29 cellular contexts compared by ENCODE assay signal in the genomic region with DNA sequence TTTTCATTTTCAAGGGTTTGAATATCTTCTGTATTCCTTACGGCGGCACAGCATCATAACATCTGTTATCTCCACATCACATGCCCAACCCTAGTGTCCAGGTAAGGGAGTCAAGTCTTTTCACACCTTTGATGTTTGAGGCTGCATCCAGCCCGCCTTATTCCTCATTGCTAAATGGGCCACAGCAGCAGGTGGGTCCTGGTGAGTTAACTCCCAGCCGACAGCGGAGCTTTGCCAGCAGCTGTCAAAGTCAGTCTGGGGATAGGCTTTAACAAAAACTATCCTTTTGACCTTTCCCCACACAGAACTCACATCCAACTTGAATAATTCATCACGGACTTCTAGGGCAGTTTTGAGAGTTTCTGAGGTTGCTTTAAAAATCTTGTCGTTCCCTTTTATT.
"Had no signal": no experiment of that assay in that cellular context is flagged by ENCODE, and none has a peak within 500 bp of the region (broad histone marks: within the 10 kb centered on the region; RNA-seq: fewer than 3 reads in every experiment).

No MANE protein-coding gene starts in this region.

- H3K36me3 Mint-ChIP-seq: activated CD8-positive, alpha-beta memory T cell treated with anti-CD3 and anti-CD28 coated beads, Interleukin-2, amount 10 ng/mL, durations not matched to agents 7 days and 5 days had no signal

- H3K9me3 Mint-ChIP-seq: activated B cell treated with CpG ODN at 0.5 μM for 24 hours; activated CD4-positive, alpha-beta T cell treated with anti-CD3 and anti-CD28 coated beads, Interleukin-2, amount 10 ng/mL, durations not matched to agents 24 days and 14 days; activated naive CD4-positive, alpha-beta T cell treated with anti-CD3 and anti-CD28 coated beads for 36 hours; activated T-cell treated with anti-CD3 and anti-CD28 coated beads, Interleukin-2, amount 50 U/mL, for 4 hours had no signal

- H3K4me3 Mint-ChIP-seq: activated B cell treated with CpG ODN at 0.5 μM for 24 hours; activated CD4-positive, alpha-beta T cell treated with anti-CD3 and anti-CD28 coated beads, Interleukin-2, amount 10 ng/mL, durations not matched to agents 24 days and 14 days; activated CD8-positive, alpha-beta memory T cell treated with anti-CD3 and anti-CD28 coated beads, Interleukin-2, amount 10 ng/mL, durations not matched to agents 7 days and 5 days; activated naive CD4-positive, alpha-beta T cell treated with anti-CD3 and anti-CD28 coated beads for 36 hours; activated naive CD8-positive, alpha-beta T cell; activated T-cell treated with anti-CD3 and anti-CD28 coated beads, Interleukin-2, amount 50 U/mL, for 4 hours; T-helper 17 cell had no signal

- H3K27me3 ChIP-seq: brain microvascular endothelial cell, cardiac muscle cell had no signal

- DNase-seq: activated B cell treated with CpG ODN at 0.5 μM for 24 hours; activated CD4-positive, alpha-beta T cell treated with anti-CD3 and anti-CD28 coated beads for 1 hour; activated CD4-positive, alpha-beta T cell treated with anti-CD3 and anti-CD28 coated beads, Interleukin-2, amount 10 ng/mL, durations not matched to agents 24 days and 14 days; activated CD4-positive, alpha-beta T cell treated with anti-CD3 and anti-CD28 coated beads, Interleukin-2, amount 50 U/mL, for 48 hours; activated CD8-positive, alpha-beta memory T cell treated with anti-CD3 and anti-CD28 coated beads, Interleukin-2, amount 10 ng/mL, durations not matched to agents 7 days and 5 days; activated gamma-delta T cell; activated naive CD4-positive, alpha-beta T cell treated with anti-CD3 and anti-CD28 coated beads for 36 hours; activated T-cell treated with anti-CD3 and anti-CD28 coated beads, Interleukin-2, amount 50 U/mL, for 4 hours; amygdala; brain microvascular endothelial cell; KBM-7; NCI-H1092 treated with DMSO at 0.1 percent for 48 hours; NCI-H1436 treated with DMSO at 0.1 percent for 48 hours; NCI-H187; NCI-H2081; NCI-H2171; NCI-H2227 treated with DMSO at 0.1 percent for 48 hours; NCI-H446 treated with DMSO at 0.1 percent for 48 hours; NCI-H524 treated with DMSO at 0.1 percent for 48 hours; NCI-H774; NK-92 treated with Interleukin-12 subunit alpha and Interleukin-12 subunit beta, amount 100 ng/mL, for 24 hours; OCI-M1; RPMI8226; T-helper 17 cell; T-helper 9 cell had no signal

- ATAC-seq: activated CD8-positive, alpha-beta memory T cell treated with anti-CD3 and anti-CD28 coated beads, Interleukin-2, amount 10 ng/mL, durations not matched to agents 7 days and 5 days; activated T-cell treated with anti-CD3 and anti-CD28 coated beads, Interleukin-2, amount 50 U/mL, for 4 hours; Panc1; Right ventricle myocardium inferior; T-helper 17 cell had no signal

- H3K27ac ChIP-seq: brain microvascular endothelial cell, cardiac muscle cell had no signal

- H3K27ac Mint-ChIP-seq: activated B cell treated with CpG ODN at 0.5 μM for 24 hours; activated CD4-positive, alpha-beta T cell treated with anti-CD3 and anti-CD28 coated beads, Interleukin-2, amount 10 ng/mL, durations not matched to agents 24 days and 14 days; activated CD8-positive, alpha-beta memory T cell treated with anti-CD3 and anti-CD28 coated beads, Interleukin-2, amount 10 ng/mL, durations not matched to agents 7 days and 5 days; activated naive CD4-positive, alpha-beta T cell treated with anti-CD3 and anti-CD28 coated beads for 36 hours; activated naive CD8-positive, alpha-beta T cell; T-helper 17 cell had no signal

- H3K27me3 Mint-ChIP-seq: activated B cell treated with CpG ODN at 0.5 μM for 24 hours had no signal

- H3K4me3 ChIP-seq: cardiac muscle cell had no signal

- H3K36me3 ChIP-seq: brain microvascular endothelial cell, cardiac muscle cell had no signal
